In genomic region chr16:11667824-11668589, GRCh38 we compare ENCODE assay signal across 8 cellular contexts. TPM values are rescaled to one million over a fixed set of nuclear protein-coding genes. Genes with fewer than 3 reads are reported as not detected.
A peak's percentile ranks its signal among the peaks of the same experiment; 100 is the strongest.
DNase-seq lines count a peak whose midpoint lies in the region; ATAC-seq and TF ChIP-seq lines count a peak whose summit lies in the region.

Gene SNN, plus strand, starts transcription at chr16:11668455. Its CDS starts 7,605 bp downstream, at chr16:11676060.

- intact Hi-C loops in body of pancreas (cut with DNase I), result no loop called here

- H3K27ac ChIP-seq in body of pancreas, result peak within 1 kb of the TSS; percentile 27 to 58 (median 46)

- H3K27me3 ChIP-seq in body of pancreas (no peaks in the 10 kb centered on the region), iPS-15b (ENCODE audit: control insufficient read depth, insufficient read depth, low read length) (peaks cover 2% of the 10 kb centered on the region)

- TF ChIP-seq POLR2A in body of pancreas (IDR thresholded peaks at IDR 0.05), result peak in 1 of 3 donors; percentile 19

- H3K4me1 ChIP-seq in body of pancreas, result peaks cover 33% of the 10 kb centered on the region
- peaks cover 18% of the 10 kb centered on the region for H3K4me1 ChIP-seq in iPS-15b (ENCODE audit: control insufficient read depth, insufficient read depth, low read length)

- H3K36me3 ChIP-seq in body of pancreas (replicated peaks in 1 of 2; ENCODE audit: insufficient read depth in 1 of 2, low read depth in 2 of 2) (no peaks in the 10 kb centered on the region), iPS-15b (ENCODE audit: control insufficient read depth, insufficient read depth, low read length) (peaks cover 4% of the 10 kb centered on the region)

- DNase-seq in GM10266 (ENCODE audit: extremely low spot score) (peak; percentile 99), NCI-H1694 treated with DMSO at 0.1 percent for 48 hours (lab: John Stamatoyannopoulos, UW) (peak; percentile 44), UCSD-AML1 (lab: John Stamatoyannopoulos, UW; ENCODE audit: unreplicated experiment) (peak; percentile 91), body of pancreas (peak; percentile 87 to 92 (median 90)), skeletal muscle cell (ENCODE audit: low read depth) (peak; percentile 42)

- TF ChIP-seq CTCF in GM10266 (IDR thresholded peaks at IDR 0.05; ENCODE audit: control insufficient read depth, insufficient read depth, low read depth, missing control alignments) (no peak), body of pancreas (IDR thresholded peaks at IDR 0.05) (no peak)

- H3K9ac ChIP-seq in iPS-15b (ENCODE audit: low read depth, low read length), result peak within 1 kb of the TSS; percentile 60

- no peaks in the 10 kb centered on the region for H3K9me3 ChIP-seq in body of pancreas
- H3K9me3 ChIP-seq in iPS-15b (ENCODE audit: control insufficient read depth, insufficient read depth, low read length), result no peaks in the 10 kb centered on the region

- ATAC-seq in HG02623 (IDR thresholded peaks at IDR 0.05; ENCODE audit: unreplicated experiment) (peak; percentile 60), body of pancreas (peak; percentile 94), HG03378 (IDR thresholded peaks at IDR 0.05; ENCODE audit: unreplicated experiment) (no peak)

- 7 to 28% methylated on average over 17 to 72 of the region's 90 CpGs for WGBS in body of pancreas, 2 donors

- peak within 1 kb of the TSS; percentile 65 to 83 for H3K4me3 ChIP-seq in body of pancreas
- peak within 1 kb of the TSS; percentile 69 for H3K4me3 ChIP-seq in iPS-15b (ENCODE audit: low read depth, low read length)
- H3K4me3 ChIP-seq in skeletal muscle cell (ENCODE audit: low read depth, low read length), result peak within 1 kb of the TSS; percentile 78

RNA-seq across cellular contexts. Expression of gene SNN, which starts in this region (rescaled TPM):
- total RNA-seq in body of pancreas, result 10 to 100 TPM in 1 of 2 donors, 1 to 10 TPM in 1; 7.5 to 10.9 TPM

Comparison
In these comparisons a context has a peak if more than half of its experiments do, and no peak if none do; other contexts are left out.
1. DNase-seq: peak in every context shown above with its lines; median percentile 99 in GM10266; 91 in UCSD-AML1; 90 in body of pancreas; 44 in NCI-H1694 treated with DMSO at 0.1 percent for 48 hours; 42 in skeletal muscle cell.